ENCODE assay signal across 20 cellular contexts in the genomic region with DNA sequence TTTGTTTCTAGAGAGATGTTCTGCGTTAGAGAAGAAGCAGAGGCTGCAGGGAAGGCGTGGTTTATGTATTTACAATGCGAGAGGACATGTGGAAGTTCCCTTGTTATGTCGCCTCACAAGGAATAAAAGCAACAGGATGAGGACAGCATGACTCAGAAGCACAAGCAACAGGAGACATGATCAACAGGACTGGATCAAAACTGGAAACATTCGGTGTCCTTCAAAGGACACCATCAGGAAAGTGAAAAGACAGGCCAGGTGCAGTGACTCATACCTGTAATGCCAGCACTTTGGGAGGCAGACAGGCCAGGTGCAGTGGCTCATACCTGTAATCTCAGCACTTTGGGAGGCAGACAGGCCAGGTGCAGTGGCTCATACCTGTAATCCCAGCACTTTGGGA. TPM values are rescaled to one million over a fixed set of nuclear protein-coding genes. Genes with fewer than 3 reads are reported as not detected.
DNase-seq lines count a peak whose midpoint lies in the region; ATAC-seq and TF ChIP-seq lines count a peak whose summit lies in the region.
"Had no signal": no experiment of that assay in that cellular context is flagged by ENCODE, and none has a peak within 500 bp of the region (broad histone marks: within the 10 kb centered on the region; RNA-seq: fewer than 3 reads in every experiment).

No MANE protein-coding gene starts in this region.

- H3K9ac ChIP-seq in HCT116 (ENCODE audit: low read length) (no peak overlapping the region), adipocyte (ENCODE audit: low read length) (no peak overlapping the region)

- ATAC-seq in HCT116 (peak; percentile 83), HG03159 (IDR thresholded peaks at IDR 0.05; ENCODE audit: unreplicated experiment) (no peak), HG03469 (IDR thresholded peaks at IDR 0.05; ENCODE audit: unreplicated experiment) (no peak)
- ATAC-seq: gastroesophageal sphincter had no signal

- H3K27ac ChIP-seq in HCT116 (ENCODE audit: low read depth, low read length) = peak overlapping the region; percentile 1; the same call in 1 of the 2 replicates
- peak overlapping the region; percentile 69 to 77 for H3K27ac ChIP-seq in prostate gland
- H3K27ac ChIP-seq: gastroesophageal sphincter, left ventricle myocardium inferior, ovary had no signal

- H3K36me3 ChIP-seq in HCT116 (ENCODE audit: control insufficient read depth in 1 of 2, insufficient read depth in 2 of 2, low read length in 2 of 2) (peaks cover 2 to 27% of the 10 kb centered on the region in 2 experiments; a peak in 3 of 4 replicates), adipocyte (ENCODE audit: control insufficient read depth, insufficient read depth, low read length, severe bottlenecking) (peaks cover 26% of the 10 kb centered on the region), prostate gland (peaks cover 5 to 6% of the 10 kb centered on the region in 2 donors)
- H3K36me3 ChIP-seq: ovary had no signal

- H3K4me1 ChIP-seq in HCT116 (ENCODE audit: control insufficient read depth in 1 of 2, insufficient read depth in 2 of 2, low read length in 2 of 2) (peaks cover 13 to 17% of the 10 kb centered on the region in 2 experiments), adipocyte (ENCODE audit: control insufficient read depth, insufficient read depth, low read length) (no peaks in the 10 kb centered on the region), prostate gland (replicated peaks) (no peaks in the 10 kb centered on the region)
- H3K4me1 ChIP-seq: gastroesophageal sphincter, left ventricle myocardium inferior had no signal

- no peaks in the 10 kb centered on the region for H3K9me3 ChIP-seq in HCT116 (ENCODE audit: control insufficient read depth in 1 of 2, insufficient read depth in 1 of 2, low read depth in 1 of 2, low read length in 2 of 2)
- no peaks in the 10 kb centered on the region for H3K9me3 ChIP-seq in adipocyte (ENCODE audit: control insufficient read depth, low read length)
- no peaks in the 10 kb centered on the region for H3K9me3 ChIP-seq in prostate gland
- H3K9me3 ChIP-seq: gastroesophageal sphincter, left ventricle myocardium inferior, ovary had no signal

- H3K9me2 ChIP-seq in HCT116 (ENCODE audit: insufficient read depth) = no peaks in the 10 kb centered on the region

- WGBS in prostate gland = 45% methylated on average over 5 of the region's 5 CpGs

- CTCF ChIA-PET in HCT116 (lab: Charles Lee) = no interaction called here

- TF ChIP-seq POLR2A in HCT116 (IDR thresholded peaks at IDR 0.05; ENCODE audit: borderline replicate concordance, extremely low read depth, insufficient read depth, insufficient read length) = no peak
- TF ChIP-seq POLR2A in prostate gland (IDR thresholded peaks at IDR 0.05) = no peak

- no peaks in the 10 kb centered on the region for H3K79me2 ChIP-seq in HCT116 (ENCODE audit: insufficient read depth, low read length)

- peak; percentile 84 for DNase-seq in HCT116 (ENCODE audit: low read depth, low spot score)
- peak; percentile 1 for DNase-seq in adipocyte (ENCODE audit: low read depth)
- peak; percentile 12 for DNase-seq in fibroblast of pulmonary artery (ENCODE audit: low read depth)
- peak; percentile 58 for DNase-seq in prostate gland (ENCODE audit: low spot score)
- no peak for DNase-seq in OCI-M1 (lab: John Stamatoyannopoulos, UW)
- no peak for DNase-seq in posterior cingulate gyrus
- DNase-seq: activated CD4-positive, alpha-beta T cell treated with anti-CD3 and anti-CD28 coated beads for 4 hours; activated CD8-positive, alpha-beta memory T cell treated with anti-CD3 and anti-CD28 coated beads, Interleukin-2, amount 50 U/mL, for 4 hours; activated gamma-delta T cell; cerebellar nuclear complex; H7; left ventricle myocardium inferior; NCI-H1417; NCI-H2227 treated with DMSO at 0.1 percent for 48 hours; ovary; stimulated activated CD8-positive, alpha-beta memory T cell treated with anti-CD3 and anti-CD28 coated beads, Interleukin-4, amount 100 ng/mL, for 48 hours had no signal

- POLR2A ChIA-PET in HCT116 (lab: Charles Lee) = interaction anchor here (0.7 kb wide), 1 partner anchor 290 kb away, joined by 4 read pairs; no protein-coding TSS in a partner anchor

- no peak for TF ChIP-seq RAD21 in HCT116 (IDR thresholded peaks at IDR 0.05; ENCODE audit: low read depth)

- H3K4me2 ChIP-seq in HCT116 (ENCODE audit: low read length) = peak overlapping the region; percentile 3
- H3K4me2 ChIP-seq: smooth muscle cell had no signal

- no peaks in the 10 kb centered on the region for H3K27me3 ChIP-seq in HCT116 (ENCODE audit: insufficient read depth, low read length)
- no peaks in the 10 kb centered on the region for H3K27me3 ChIP-seq in adipocyte (replicated peaks; ENCODE audit: control insufficient read depth, insufficient read depth, low read length)
- no peaks in the 10 kb centered on the region for H3K27me3 ChIP-seq in prostate gland (replicated peaks; ENCODE audit: insufficient read depth)
- H3K27me3 ChIP-seq: gastroesophageal sphincter, ovary had no signal

- RAD21 ChIA-PET in HCT116 (lab: Charles Lee; ENCODE audit: low non-redundant PET in 1 of 2, low total read pairs in 2 of 2, uncharacterized antibody in 2 of 2, unreplicated experiment in 2 of 2) = no interaction called here

- H4K20me1 ChIP-seq in HCT116 (ENCODE audit: insufficient read depth) = no peaks in the 10 kb centered on the region

- H3K4me3 ChIP-seq in HCT116 (replicated peaks in 1 of 2; ENCODE audit: low read depth in 1 of 2, low read length in 2 of 2) (no peak overlapping the region), adipocyte (ENCODE audit: low read length) (no peak overlapping the region), fibroblast of pulmonary artery (replicated peaks; ENCODE audit: low read depth, low read length) (no peak overlapping the region), prostate gland (no peak overlapping the region)
- H3K4me3 ChIP-seq: gastroesophageal sphincter, left ventricle myocardium inferior, ovary, smooth muscle cell had no signal

- no TSS peak for BruUV-seq in HCT116 (replicated peaks; lab: Mats Ljungman, UMichigan)

- intact Hi-C loops in HCT116 (cut with micrococcal nuclease) = no loop called here
- intact Hi-C loops in prostate gland (cut with DNase I) = no loop called here
- intact Hi-C loops in posterior cingulate gyrus (cut with DNase I) = no loop called here

- TF ChIP-seq CTCF in HCT116 (IDR thresholded peaks at IDR 0.05 in 2 of 3, conservative IDR thresholded peaks at IDR 0.05 in 1 of 3; ENCODE audit: borderline replicate concordance in 1 of 3, insufficient read depth in 1 of 3, low read depth in 2 of 3, low read length in 2 of 3) = no peak
- TF ChIP-seq CTCF in fibroblast of pulmonary artery (IDR thresholded peaks at IDR 0.05; ENCODE audit: low read length, missing control alignments) = no peak
- TF ChIP-seq CTCF in prostate gland (IDR thresholded peaks at IDR 0.05) = no peak

- no peak overlapping the region for H2AFZ ChIP-seq in HCT116 (ENCODE audit: low read depth, low read length, poor library complexity, severe bottlenecking)

TF ChIP-seq in HCT116, 20 proteins besides CTCF, POLR2A, EP300 and RAD21:
- peak; percentile 87 for TF ChIP-seq TCF7L2 (IDR thresholded peaks at IDR 0.05; ENCODE audit: borderline replicate concordance, extremely low read depth, insufficient read depth, insufficient read length)
- TF ChIP-seq FOSL1 (IDR thresholded peaks at IDR 0.05; ENCODE audit: low read depth) = peak; percentile 94
- no peak for TF ChIP-seq ZFX (IDR thresholded peaks at IDR 0.05)
- no peak for TF ChIP-seq EZH2phosphoT487 (IDR thresholded peaks at IDR 0.05; ENCODE audit: borderline replicate concordance)
- TF ChIP-seq SP1 (IDR thresholded peaks at IDR 0.05; ENCODE audit: low read depth) = no peak; the same call in none of the 2 replicates
- peak; percentile 29 for TF ChIP-seq YY1 (IDR thresholded peaks at IDR 0.05; ENCODE audit: extremely low read depth, insufficient replicate concordance, low read depth, low read length)
- TF ChIP-seq POLR2AphosphoS5 (IDR thresholded peaks at IDR 0.05; ENCODE audit: low read depth, low read length) = peak; percentile 39; the same call in 1 of the 2 replicates

RNA-seq across cellular contexts. Expression of a gene that starts 52.6 kb away (rescaled TPM):
- total RNA-seq in HCT116 (2021; ENCODE audit: unreplicated experiment) = 143 TPM
- 99.2 and 103 TPM in 2 replicates for polyA plus RNA-seq in HCT116 (2012)
- total RNA-seq in prostate gland = 10 to 100 TPM; 57.6 to 62.8 TPM

Comparison
In these comparisons a context has a peak if more than half of its experiments do, and no peak if none do; other contexts are left out.
1. DNase-seq: peak in HCT116 (single experiment), adipocyte (single experiment), fibroblast of pulmonary artery (single experiment) and prostate gland (single experiment); none in OCI-M1 (single experiment) and posterior cingulate gyrus (0 of 10).